9 cellular contexts compared by ENCODE assay signal in the genomic region with DNA sequence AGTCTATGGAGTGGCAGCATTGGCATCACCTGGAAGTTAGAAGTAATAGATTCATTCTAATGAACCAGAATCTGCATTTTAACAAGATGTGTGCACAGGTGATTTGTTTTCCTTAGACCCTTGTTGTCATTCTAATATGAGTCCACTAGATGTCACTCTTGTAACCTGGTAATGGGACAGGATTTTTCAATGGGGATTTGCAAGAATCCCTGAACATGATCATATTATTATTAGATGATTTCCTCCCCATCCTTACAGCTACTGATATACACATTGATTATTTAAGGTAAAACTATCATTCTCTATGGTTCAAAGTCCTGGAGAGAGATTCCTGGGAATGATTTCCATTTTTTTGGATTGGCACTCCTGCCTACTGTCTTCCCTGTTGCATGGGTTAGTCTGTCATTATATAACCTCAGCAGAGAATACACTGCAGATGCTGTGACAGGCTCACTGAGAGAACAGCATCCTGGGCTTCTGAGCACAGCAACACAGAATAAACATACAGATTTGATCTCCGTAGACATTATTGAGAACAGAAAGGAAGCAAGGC.
DNase-seq lines count a peak whose midpoint lies in the region; ATAC-seq and TF ChIP-seq lines count a peak whose summit lies in the region.
"Had no signal": no experiment of that assay in that cellular context is flagged by ENCODE, and none has a peak within 500 bp of the region (broad histone marks: within the 10 kb centered on the region; RNA-seq: fewer than 3 reads in every experiment).

No MANE protein-coding gene starts in this region.

- ATAC-seq in GM18511 (IDR thresholded peaks at IDR 0.05; ENCODE audit: unreplicated experiment) (peak; percentile 83), RWPE2 (ENCODE audit: low read depth) (0 out of 3 replicates have a peak, but pooled peaks have one; percentile 40), GM21381 (IDR thresholded peaks at IDR 0.05; ENCODE audit: unreplicated experiment) (no peak)

- TF ChIP-seq CTCF in KMS-11 (conservative IDR thresholded peaks at IDR 0.05; ENCODE audit: low read depth, low read length) (peak; percentile 95), RWPE2 (IDR thresholded peaks at IDR 0.05; ENCODE audit: poor library complexity, severe bottlenecking) (peak; percentile 84), esophagus muscularis mucosa (IDR thresholded peaks at IDR 0.05) (peak; percentile 70 to 77 (median 73)), neural crest cell (conservative IDR thresholded peaks at IDR 0.05) (peak; percentile 88)

- no peak overlapping the region for H3K9ac ChIP-seq in KMS-11

- H3K27me3 ChIP-seq in KMS-11 (ENCODE audit: insufficient read depth, low read depth) = no peaks in the 10 kb centered on the region
- no peaks in the 10 kb centered on the region for H3K27me3 ChIP-seq in RWPE2 (ENCODE audit: insufficient read depth, poor library complexity, severe bottlenecking)
- no peaks in the 10 kb centered on the region for H3K27me3 ChIP-seq in esophagus muscularis mucosa

- H3K4me2 ChIP-seq in KMS-11 = no peak overlapping the region

- DNase-seq in AG20443 (ENCODE audit: low spot score) (peak; percentile 64), RWPE2 (ENCODE audit: low spot score) (no peak), esophagus muscularis mucosa (ENCODE audit: extremely low spot score) (no peak), neural crest cell (ENCODE audit: low read depth, low spot score) (no peak)
- no peak for DNase-seq in activated naive CD8-positive, alpha-beta T cell treated with anti-CD3 and anti-CD28 coated beads for 36 hours

- H3K4me3 ChIP-seq in KMS-11 (IDR thresholded peaks at IDR 0.05; ENCODE audit: insufficient read depth, low read depth, low read length) (no peak overlapping the region), RWPE2 (ENCODE audit: severe bottlenecking) (no peak overlapping the region), esophagus muscularis mucosa (no peak overlapping the region)
- H3K4me3 ChIP-seq: HAP-1 had no signal

- peaks cover 11% of the 10 kb centered on the region for H3K4me1 ChIP-seq in KMS-11 (ENCODE audit: low read depth, poor library complexity, severe bottlenecking)
- H3K4me1 ChIP-seq in RWPE2 (ENCODE audit: insufficient read depth, poor library complexity, severe bottlenecking) = no peaks in the 10 kb centered on the region
- peaks cover 0 to 19% (median 18%) of the 10 kb centered on the region in 4 donors for H3K4me1 ChIP-seq in esophagus muscularis mucosa
- H3K4me1 ChIP-seq: HAP-1 had no signal

- H3K36me3 ChIP-seq in KMS-11 (ENCODE audit: insufficient read depth) = no peaks in the 10 kb centered on the region
- no peaks in the 10 kb centered on the region for H3K36me3 ChIP-seq in RWPE2 (ENCODE audit: low read depth)
- no peaks in the 10 kb centered on the region for H3K36me3 ChIP-seq in esophagus muscularis mucosa
- H3K36me3 ChIP-seq: HAP-1 had no signal

- TF ChIP-seq EP300 in esophagus muscularis mucosa (IDR thresholded peaks at IDR 0.05) = no peak

- no peaks in the 10 kb centered on the region for H3K9me3 Mint-ChIP-seq in neural crest cell
- no peaks in the 10 kb centered on the region for H3K9me3 Mint-ChIP-seq in activated naive CD8-positive, alpha-beta T cell treated with anti-CD3 and anti-CD28 coated beads for 36 hours

- no peaks in the 10 kb centered on the region for H4K20me1 ChIP-seq in KMS-11 (ENCODE audit: insufficient read depth)

- H3K27ac ChIP-seq in KMS-11 (no peak overlapping the region), RWPE2 (ENCODE audit: poor library complexity, severe bottlenecking) (no peak overlapping the region), esophagus muscularis mucosa (replicated peaks in 1 of 4) (peak overlapping the region in 2 of 4 donors; percentile 13 to 48)

- intact Hi-C loops in esophagus muscularis mucosa (cut with DNase I) = loop anchor here (5.0 to 10.0 kb wide), 4 partner anchors 95 to 1378 kb away; no protein-coding TSS in a partner anchor

- H3K79me2 ChIP-seq in KMS-11 (ENCODE audit: insufficient read depth, low read depth) = no peaks in the 10 kb centered on the region

- H3K4me1 Mint-ChIP-seq in neural crest cell = peaks cover 18% of the 10 kb centered on the region
- no peaks in the 10 kb centered on the region for H3K4me1 Mint-ChIP-seq in activated naive CD8-positive, alpha-beta T cell treated with anti-CD3 and anti-CD28 coated beads for 36 hours

- no peaks in the 10 kb centered on the region for H3K27me3 Mint-ChIP-seq in neural crest cell (ENCODE audit: low read depth)
- H3K27me3 Mint-ChIP-seq in activated naive CD8-positive, alpha-beta T cell treated with anti-CD3 and anti-CD28 coated beads for 36 hours = no peaks in the 10 kb centered on the region

- no peak for TF ChIP-seq POLR2A in esophagus muscularis mucosa (IDR thresholded peaks at IDR 0.05; ENCODE audit: low read depth)

- 30% methylated on average over 1 of the region's 1 CpG for WGBS in esophagus muscularis mucosa

- H3K9me3 ChIP-seq in RWPE2 (ENCODE audit: severe bottlenecking) (no peaks in the 10 kb centered on the region), esophagus muscularis mucosa (no peaks in the 10 kb centered on the region)
- H3K9me3 ChIP-seq: HAP-1 had no signal

- H3K4me3 Mint-ChIP-seq in neural crest cell = no peak overlapping the region
- no peak overlapping the region for H3K4me3 Mint-ChIP-seq in activated naive CD8-positive, alpha-beta T cell treated with anti-CD3 and anti-CD28 coated beads for 36 hours

- H3K27ac Mint-ChIP-seq in neural crest cell (ENCODE audit: unreplicated experiment) = no peak overlapping the region
- H3K27ac Mint-ChIP-seq in activated naive CD8-positive, alpha-beta T cell treated with anti-CD3 and anti-CD28 coated beads for 36 hours = no peak overlapping the region

- no peak overlapping the region for H2AFZ ChIP-seq in KMS-11 (ENCODE audit: low read depth)

- no peaks in the 10 kb centered on the region for H3K36me3 Mint-ChIP-seq in neural crest cell (ENCODE audit: low read depth)
- H3K36me3 Mint-ChIP-seq in activated naive CD8-positive, alpha-beta T cell treated with anti-CD3 and anti-CD28 coated beads for 36 hours = no peaks in the 10 kb centered on the region
